37 cellular contexts compared by ENCODE assay signal in genomic region chr10:29212597-29212996, GRCh38.
DNase-seq lines count a peak whose midpoint lies in the region; ATAC-seq, FAIRE-seq and TF ChIP-seq lines count a peak whose summit lies in the region.
"Had no signal": no experiment of that assay in that cellular context is flagged by ENCODE, and none has a peak within 500 bp of the region (broad histone marks: within the 10 kb centered on the region; RNA-seq: fewer than 3 reads in every experiment).

No MANE protein-coding gene starts in this region.

- H3K4me1 Mint-ChIP-seq in stimulated activated effector memory CD8-positive, alpha-beta T cell treated with anti-CD3 and anti-CD28 coated beads, Interleukin-12 subunit alpha, Interleukin-12 subunit beta, amount 100 ng/mL, for 72 hours: no peaks in the 10 kb centered on the region
- H3K4me1 Mint-ChIP-seq: B cell; CD14-positive monocyte; CD4-positive, alpha-beta memory T cell; CD4-positive, CD25-positive, alpha-beta regulatory T cell; CD8-positive, alpha-beta memory T cell had no signal

- 0% methylated on average over 3 of the region's 3 CpGs for WGBS in K562 (ENCODE audit: insufficient coverage, low coverage, missing lambda C conversion rate)
- WGBS in trophoblast cell (ENCODE audit: extremely low coverage, insufficient coverage, insufficient read length): no CpG with 5 or more reads among the region's 3 CpGs

- H3K9ac ChIP-seq in K562 (ENCODE audit: insufficient read depth in 1 of 2, low read depth in 2 of 2, low read length in 2 of 2): no peak overlapping the region
- H3K9ac ChIP-seq in trophoblast cell (ENCODE audit: low read length): no peak overlapping the region
- H3K9ac ChIP-seq: BLaER1; BLaER1 treated with 17β-estradiol and CSF1 and Interleukin-3, amounts not matched to agents 10 nM and 100 nM had no signal

- BruUV-seq in K562 (replicated peaks; lab: Mats Ljungman, UMichigan): no TSS peak

- peaks cover 2% of the 10 kb centered on the region for H3K9me3 Mint-ChIP-seq in stimulated activated effector memory CD8-positive, alpha-beta T cell treated with anti-CD3 and anti-CD28 coated beads, Interleukin-12 subunit alpha, Interleukin-12 subunit beta, amount 100 ng/mL, for 72 hours

- H3K27ac Mint-ChIP-seq in stimulated activated effector memory CD8-positive, alpha-beta T cell treated with anti-CD3 and anti-CD28 coated beads, Interleukin-12 subunit alpha, Interleukin-12 subunit beta, amount 100 ng/mL, for 72 hours: no peak overlapping the region
- H3K27ac Mint-ChIP-seq: B cell; CD14-positive monocyte; CD4-positive, alpha-beta memory T cell; CD4-positive, alpha-beta T cell; CD4-positive, CD25-positive, alpha-beta regulatory T cell; CD8-positive, alpha-beta memory T cell; CD8-positive, alpha-beta T cell had no signal

- no peaks in the 10 kb centered on the region for H3K9me1 ChIP-seq in K562 (ENCODE audit: control insufficient read depth, insufficient read depth, low read length)

- intact Hi-C loops in K562 (cut with micrococcal nuclease): no loop called here

- no peak for TF ChIP-seq EP300 in K562 (IDR thresholded peaks at IDR 0.05; ENCODE audit: low read length)

- no peak overlapping the region for H3K23ac ChIP-seq in trophoblast cell (ENCODE audit: low read length)

- H3K27me3 ChIP-seq in K562 (ENCODE audit: control insufficient read depth in 2 of 2, insufficient read depth in 2 of 2, low read length in 2 of 2) (no peaks in the 10 kb centered on the region), trophoblast cell (ENCODE audit: insufficient read depth, low read length) (no peaks in the 10 kb centered on the region), WERI-Rb-1 (ENCODE audit: insufficient read depth, low read depth, severe bottlenecking) (no peaks in the 10 kb centered on the region)
- H3K27me3 ChIP-seq: BE2C; BLaER1; BLaER1 treated with 17β-estradiol and CSF1 and Interleukin-3, amounts not matched to agents 10 nM and 100 nM had no signal

- H2BK12ac ChIP-seq in trophoblast cell (ENCODE audit: low read length): no peak overlapping the region

- no peak overlapping the region for H2BK5ac ChIP-seq in trophoblast cell (ENCODE audit: low read depth, low read length, poor library complexity)

- POLR2A ChIA-PET in HEK293 (lab: Yijun Ruan, JAX): no interaction called here
- POLR2A ChIA-PET in K562 (lab: Yijun Ruan, JAX): no interaction called here

- ATAC-seq in K562: no peak
- ATAC-seq in stimulated activated effector memory CD8-positive, alpha-beta T cell treated with anti-CD3 and anti-CD28 coated beads, Interleukin-12 subunit alpha, Interleukin-12 subunit beta, amount 100 ng/mL, for 72 hours: peak; percentile 21
- ATAC-seq in HG02588 (IDR thresholded peaks at IDR 0.05; ENCODE audit: unreplicated experiment): no peak
- ATAC-seq: A549; CD8-positive, alpha-beta T cell had no signal

- H2BK120ac ChIP-seq in trophoblast cell (ENCODE audit: insufficient read depth, low read length, poor library complexity): no peak overlapping the region

- no peak for TF ChIP-seq CTCF in HEK293 (tag by site-specific recombination; IDR thresholded peaks at IDR 0.05)
- no peak for TF ChIP-seq CTCF in K562 (IDR thresholded peaks at IDR 0.05 in 2 of 3, conservative IDR thresholded peaks at IDR 0.05 in 1 of 3; ENCODE audit: insufficient read depth in 2 of 3, low read depth in 1 of 3, low read length in 3 of 3)
- no peak for TF ChIP-seq CTCF in WERI-Rb-1 (IDR thresholded peaks at IDR 0.05; ENCODE audit: low read depth, low read length)

- H3K4me1 ChIP-seq in HEK293 (ENCODE audit: control insufficient read depth, insufficient read depth, low read length): no peaks in the 10 kb centered on the region
- H3K4me1 ChIP-seq in K562 (replicated peaks in 1 of 2; ENCODE audit: control insufficient read depth in 2 of 2, insufficient read depth in 2 of 2, low read length in 2 of 2): no peaks in the 10 kb centered on the region
- no peaks in the 10 kb centered on the region for H3K4me1 ChIP-seq in trophoblast cell (ENCODE audit: control insufficient read depth in 1 of 2, insufficient read depth in 2 of 2, low read length in 2 of 2)
- H3K4me1 ChIP-seq: A549; BE2C; BLaER1; BLaER1 treated with 17β-estradiol and CSF1 and Interleukin-3, amounts not matched to agents 10 nM and 100 nM; Caco-2 had no signal

- H3K79me1 ChIP-seq in trophoblast cell (ENCODE audit: low read length): no peaks in the 10 kb centered on the region

- H4K20me1 ChIP-seq in K562 (replicated peaks; ENCODE audit: control insufficient read depth, insufficient read depth, low read length): no peaks in the 10 kb centered on the region
- H4K20me1 ChIP-seq: BLaER1; BLaER1 treated with 17β-estradiol and CSF1 and Interleukin-3, amounts not matched to agents 10 nM and 100 nM had no signal

- H3K18ac ChIP-seq in trophoblast cell (ENCODE audit: low read length): no peak overlapping the region

- H3K27ac ChIP-seq in HEK293 (ENCODE audit: extremely low read depth, low read depth, low read length): no peak overlapping the region
- H3K27ac ChIP-seq in K562 (ENCODE audit: extremely low read depth, low read depth, low read length): no peak overlapping the region
- no peak overlapping the region for H3K27ac ChIP-seq in trophoblast cell (ENCODE audit: low read depth, low read length)
- H3K27ac ChIP-seq in WERI-Rb-1: no peak overlapping the region
- H3K27ac ChIP-seq: 22Rv1; A549; BLaER1; BLaER1 treated with 17β-estradiol and CSF1 and Interleukin-3, amounts not matched to agents 10 nM and 100 nM; C4-2B had no signal

- H3K4me3 Mint-ChIP-seq in stimulated activated effector memory CD8-positive, alpha-beta T cell treated with anti-CD3 and anti-CD28 coated beads, Interleukin-12 subunit alpha, Interleukin-12 subunit beta, amount 100 ng/mL, for 72 hours: no peak overlapping the region
- H3K4me3 Mint-ChIP-seq: B cell; CD14-positive monocyte; CD4-positive, alpha-beta memory T cell; CD4-positive, alpha-beta T cell; CD4-positive, CD25-positive, alpha-beta regulatory T cell; CD8-positive, alpha-beta memory T cell; CD8-positive, alpha-beta T cell had no signal

- FAIRE-seq in K562 (lab: Jason Lieb, UNC): no peak
- FAIRE-seq: A204.1, A549, D721Med had no signal

- no peak overlapping the region for H4K91ac ChIP-seq in trophoblast cell (ENCODE audit: low read depth, low read length)

- no peaks in the 10 kb centered on the region for H3K9me3 ChIP-seq in HEK293 (ENCODE audit: control insufficient read depth, insufficient read depth, low read depth, low read length)
- no peaks in the 10 kb centered on the region for H3K9me3 ChIP-seq in K562 (replicated peaks; ENCODE audit: control insufficient read depth, insufficient read depth, low read depth, low read length)
- peaks cover 2% of the 10 kb centered on the region for H3K9me3 ChIP-seq in trophoblast cell (ENCODE audit: insufficient read depth, low read depth, low read length)
- no peaks in the 10 kb centered on the region for H3K9me3 ChIP-seq in WERI-Rb-1 (ENCODE audit: severe bottlenecking)
- H3K9me3 ChIP-seq: BE2C, Caco-2 had no signal

- no peak overlapping the region for H3K4me2 ChIP-seq in K562 (ENCODE audit: insufficient read depth, low read length)
- H3K4me2 ChIP-seq in trophoblast cell (ENCODE audit: low read length): no peak overlapping the region
- H3K4me2 ChIP-seq: A549; BLaER1; BLaER1 treated with 17β-estradiol and CSF1 and Interleukin-3, amounts not matched to agents 10 nM and 100 nM had no signal

- no peaks in the 10 kb centered on the region for H3K36me3 Mint-ChIP-seq in stimulated activated effector memory CD8-positive, alpha-beta T cell treated with anti-CD3 and anti-CD28 coated beads, Interleukin-12 subunit alpha, Interleukin-12 subunit beta, amount 100 ng/mL, for 72 hours
- H3K36me3 Mint-ChIP-seq: CD14-positive monocyte; CD4-positive, alpha-beta memory T cell; CD4-positive, CD25-positive, alpha-beta regulatory T cell; CD8-positive, alpha-beta memory T cell; CD8-positive, alpha-beta T cell had no signal

- no peak overlapping the region for H3K4ac ChIP-seq in trophoblast cell (ENCODE audit: low read depth, low read length)

- CTCF ChIA-PET in HEK293 (lab: Yijun Ruan, JAX): no interaction called here
- CTCF ChIA-PET in K562 (lab: Yijun Ruan, JAX; ENCODE audit: low intra/inter-chr PET ratio): no interaction called here

- H3K4me3 ChIP-seq in HEK293 (ENCODE audit: low read depth, low read length) (no peak overlapping the region), K562 (no peak overlapping the region), trophoblast cell (ENCODE audit: low read depth, low read length) (no peak overlapping the region), WERI-Rb-1 (ENCODE audit: low read depth, low read length) (no peak overlapping the region)
- H3K4me3 ChIP-seq: A549; BLaER1; BLaER1 treated with 17β-estradiol and CSF1 and Interleukin-3, amounts not matched to agents 10 nM and 100 nM had no signal

- no peak overlapping the region for H2AFZ ChIP-seq in K562 (ENCODE audit: low read depth, low read length)
- H2AFZ ChIP-seq in trophoblast cell (ENCODE audit: insufficient read depth, low read length, poor library complexity): no peak overlapping the region

- H3K36me3 ChIP-seq in HEK293 (ENCODE audit: control insufficient read depth in 2 of 2, insufficient read depth in 1 of 2, low read length in 2 of 2) (no peaks in the 10 kb centered on the region), K562 (ENCODE audit: control insufficient read depth, insufficient read depth, low read length) (no peaks in the 10 kb centered on the region), trophoblast cell (ENCODE audit: control insufficient read depth in 1 of 2, insufficient read depth in 2 of 2, low read length in 2 of 2) (no peaks in the 10 kb centered on the region), WERI-Rb-1 (no peaks in the 10 kb centered on the region)
- H3K36me3 ChIP-seq: BE2C; BLaER1; BLaER1 treated with 17β-estradiol and CSF1 and Interleukin-3, amounts not matched to agents 10 nM and 100 nM had no signal

- no peak overlapping the region for H2AK5ac ChIP-seq in trophoblast cell (ENCODE audit: low read length)

- no peak overlapping the region for H4K12ac ChIP-seq in trophoblast cell (ENCODE audit: low read depth, low read length)

- H3K14ac ChIP-seq in trophoblast cell (ENCODE audit: low read length): no peak overlapping the region

- no peak for TF ChIP-seq POLR2A in K562 (conservative IDR thresholded peaks at IDR 0.05)

- H3K79me2 ChIP-seq in K562 (ENCODE audit: control insufficient read depth, insufficient read depth, low read length): no peaks in the 10 kb centered on the region
- H3K79me2 ChIP-seq in trophoblast cell (ENCODE audit: control insufficient read depth, insufficient read depth, low read length, poor library complexity): no peaks in the 10 kb centered on the region

- H4K8ac ChIP-seq in trophoblast cell (ENCODE audit: low read depth, low read length): no peak overlapping the region

- in situ Hi-C loops in K562 (cut with MboI): no loop called here

- TF ChIP-seq RAD21 in K562 (CRISPR knock-in tag; conservative IDR thresholded peaks at IDR 0.05 in 1 of 2, IDR thresholded peaks at IDR 0.05 in 1 of 2): no peak

- no peak for DNase-seq in K562 (ENCODE audit: extremely low read depth in 1 of 4, low spot score in 3 of 4)
- DNase-seq in trophoblast cell: peak; percentile 36 to 75
- no peak for DNase-seq in stimulated activated effector memory CD8-positive, alpha-beta T cell treated with anti-CD3 and anti-CD28 coated beads, Interleukin-12 subunit alpha, Interleukin-12 subunit beta, amount 100 ng/mL, for 72 hours (ENCODE audit: low spot score in 2 of 2)
- no peak for DNase-seq in AG08395 (ENCODE audit: low spot score)
- DNase-seq in activated gamma-delta T cell treated with Interleukin-2 at 50 U/mL for 16 hours: no peak
- DNase-seq in WERI-Rb-1: no peak
- DNase-seq: 8988T; ACHN; AML-193; BE2C; C1 segment of cervical spinal cord; Caco-2; Calu3; CD4-positive, alpha-beta memory T cell; CD4-positive, alpha-beta T cell; CD4-positive, CD25-positive, alpha-beta regulatory T cell; CD8-positive, alpha-beta memory T cell; CD8-positive, alpha-beta T cell; COR-L47; DMS 273 treated with DMSO at 0.1 percent for 48 hours; DMS153; DMS53; DMS79; DMS79 treated with DMSO at 0.1 percent for 48 hours; DND-41; EL had no signal

Comparison
In these comparisons a context has a peak if more than half of its experiments do, and no peak if none do; other contexts are left out.
1. DNase-seq: peak in trophoblast cell (2 of 2); none in K562 (0 of 4), stimulated activated effector memory CD8-positive, alpha-beta T cell treated with anti-CD3 and anti-CD28 coated beads, Interleukin-12 subunit alpha, Interleukin-12 subunit beta, amount 100 ng/mL, for 72 hours (0 of 2), AG08395 (single experiment), activated gamma-delta T cell treated with Interleukin-2 at 50 U/mL for 16 hours (single experiment) and WERI-Rb-1 (single experiment).